In genomic region chr9:114316605-114317230, GRCh38 we compare ENCODE assay signal across 15 cellular contexts. TPM values are rescaled to one million over a fixed set of nuclear protein-coding genes. Genes with fewer than 3 reads are reported as not detected.
DNase-seq lines count a peak whose midpoint lies in the region; ATAC-seq and TF ChIP-seq lines count a peak whose summit lies in the region.
"Had no signal": no experiment of that assay in that cellular context is flagged by ENCODE, and none has a peak within 500 bp of the region (broad histone marks: within the 10 kb centered on the region; RNA-seq: fewer than 3 reads in every experiment).

No MANE protein-coding gene starts in this region.

- H3K27ac Mint-ChIP-seq in neural progenitor cell (peak overlapping the region; percentile 4), GM23338 (no peak overlapping the region)

- no peaks in the 10 kb centered on the region for H3K36me3 ChIP-seq in neural progenitor cell
- H3K36me3 ChIP-seq in GM23338 (ENCODE audit: insufficient read depth): no peaks in the 10 kb centered on the region

- H3K27me3 Mint-ChIP-seq in neural progenitor cell (ENCODE audit: insufficient read depth, low read depth): peaks cover 5% of the 10 kb centered on the region
- H3K27me3 Mint-ChIP-seq in GM23338 (ENCODE audit: insufficient read depth, low read depth, poor library complexity): peaks cover 6% of the 10 kb centered on the region

- H3F3A ChIP-seq in neural progenitor cell (ENCODE audit: low read depth): peaks cover 6% of the 10 kb centered on the region
- H3F3A ChIP-seq in GM23338 (replicated peaks; ENCODE audit: low read depth): no peaks in the 10 kb centered on the region

- peaks cover 8% of the 10 kb centered on the region for H3K4me1 ChIP-seq in neural progenitor cell
- H3K4me1 ChIP-seq in GM23338 (ENCODE audit: insufficient read depth): no peaks in the 10 kb centered on the region

- no peaks in the 10 kb centered on the region for H4K20me1 ChIP-seq in neural progenitor cell (ENCODE audit: low read depth)
- no peaks in the 10 kb centered on the region for H4K20me1 ChIP-seq in GM23338 (replicated peaks; ENCODE audit: insufficient read depth)

- H3K9me3 ChIP-seq in neural progenitor cell (ENCODE audit: low read depth): no peaks in the 10 kb centered on the region

- no peak overlapping the region for H3K4me3 Mint-ChIP-seq in neural progenitor cell
- H3K4me3 Mint-ChIP-seq in GM23338: no peak overlapping the region

- H3K79me2 ChIP-seq in neural progenitor cell (ENCODE audit: low read depth) (no peaks in the 10 kb centered on the region), GM23338 (replicated peaks; ENCODE audit: insufficient read depth) (no peaks in the 10 kb centered on the region)

- H3K9me3 Mint-ChIP-seq in neural progenitor cell (no peaks in the 10 kb centered on the region), GM23338 (no peaks in the 10 kb centered on the region; the same call in 1 of the 3 replicates)

- H3K4me2 ChIP-seq in neural progenitor cell (peak overlapping the region; percentile 40), GM23338 (no peak overlapping the region)
- H3K4me2 ChIP-seq: KMS-11 had no signal

- H3K36me3 Mint-ChIP-seq in neural progenitor cell (no peaks in the 10 kb centered on the region), GM23338 (ENCODE audit: low read depth) (no peaks in the 10 kb centered on the region)

- DNase-seq in DMS 273 (lab: John Stamatoyannopoulos, UW; ENCODE audit: unreplicated experiment) (peak; percentile 94), NCI-H1105 (lab: John Stamatoyannopoulos, UW) (peak; percentile 5), astrocyte of the hippocampus (ENCODE audit: low read depth, low spot score) (peak; percentile 62), neural progenitor cell (ENCODE audit: low spot score) (peak; percentile 68), GM23338 (ENCODE audit: low spot score) (no peak), DMS53 treated with DMSO at 0.1 percent for 48 hours (lab: John Stamatoyannopoulos, UW; ENCODE audit: unreplicated experiment) (no peak)
- DNase-seq: activated CD4-positive, CD25-positive, alpha-beta regulatory T cell; stimulated activated CD4-positive, alpha-beta T cell treated with anti-CD3 and anti-CD28 coated beads, Interleukin-4, amount 100 ng/mL, for 4 hours; stimulated activated naive CD4-positive, alpha-beta T cell; SW 1271 had no signal

- TF ChIP-seq CTCF in neural progenitor cell (IDR thresholded peaks at IDR 0.05) (no peak), GM23338 (conservative IDR thresholded peaks at IDR 0.05; ENCODE audit: low read depth in 2 of 2) (no peak; a peak in 1 of 4 replicates)

- H3K27ac ChIP-seq in neural progenitor cell (no peak overlapping the region), GM23338 (ENCODE audit: low read depth) (no peak overlapping the region)
- H3K27ac ChIP-seq: C4-2B, KMS-11 had no signal

- H3K9ac ChIP-seq in neural progenitor cell: no peak overlapping the region
- H3K9ac ChIP-seq: KMS-11 had no signal

- no peak overlapping the region for H3K4me3 ChIP-seq in neural progenitor cell
- H3K4me3 ChIP-seq in GM23338: no peak overlapping the region

- peaks cover 9% of the 10 kb centered on the region for H3K4me1 Mint-ChIP-seq in neural progenitor cell
- H3K4me1 Mint-ChIP-seq in GM23338: peaks cover 8% of the 10 kb centered on the region

- H3K27me3 ChIP-seq in neural progenitor cell: no peaks in the 10 kb centered on the region
- no peaks in the 10 kb centered on the region for H3K27me3 ChIP-seq in GM23338 (ENCODE audit: insufficient read depth)

- H2AFZ ChIP-seq in neural progenitor cell (replicated peaks) (no peak overlapping the region), GM23338 (no peak overlapping the region)

- ATAC-seq in HG03196 (IDR thresholded peaks at IDR 0.05; ENCODE audit: unreplicated experiment) (no peak), GM23338 (no peak; the same call in 2 of the 3 replicates), HG02642 (IDR thresholded peaks at IDR 0.05; ENCODE audit: poor library complexity, unreplicated experiment) (no peak)

- no peaks in the 10 kb centered on the region for H3K9me2 ChIP-seq in GM23338 (ENCODE audit: insufficient read depth)

TF ChIP-seq in GM23338, 12 proteins besides CTCF, POLR2A, EP300 and RAD21:
- TF ChIP-seq POLR2AphosphoS5 (IDR thresholded peaks at IDR 0.05; ENCODE audit: low read depth): no peak
- TF ChIP-seq REST (IDR thresholded peaks at IDR 0.05; ENCODE audit: unreplicated experiment): no peak
- no peak for TF ChIP-seq EZH2 (IDR thresholded peaks at IDR 0.05; ENCODE audit: low read depth, unreplicated experiment)
- TF ChIP-seq ZNF114 (CRISPR knock-in tag; IDR thresholded peaks at IDR 0.05): no peak
- no peak for TF ChIP-seq CREB1 (CRISPR knock-in tag; IDR thresholded peaks at IDR 0.05; ENCODE audit: low read depth)
- TF ChIP-seq NANOG (IDR thresholded peaks at IDR 0.05; ENCODE audit: borderline replicate concordance): no peak
- no peak for TF ChIP-seq EZH2phosphoT487 (IDR thresholded peaks at IDR 0.05; ENCODE audit: unreplicated experiment)

RNA-seq across cellular contexts. Expression of gene ORM1, which starts 6.2 kb away (rescaled TPM):
- total RNA-seq in neural progenitor cell (ENCODE audit: low replicate concordance): 1.5 TPM in 1 of 2 replicates, not detected in the other
- total RNA-seq in GM23338 (2014; rRNA removed; shearing (Covaris generic)): not detected in 2 replicates
- not detected in 2 replicates for polyA plus RNA-seq in GM23338 (2016; fragmentation: Nextera tagmentation; extraction: Ambion mirVana)
- total RNA-seq: kidney epithelial cell had no signal

RNA-seq across cellular contexts. Expression of gene ORM2, which starts 13.0 kb away (rescaled TPM):
- 0.43 TPM in 1 of 2 replicates, not detected in the other for total RNA-seq in neural progenitor cell (ENCODE audit: low replicate concordance)
- 0.76 TPM in 1 of 2 replicates, not detected in the other for total RNA-seq in GM23338 (2014; rRNA removed; shearing (Covaris generic))
- 0.76 and 0.90 TPM in 2 replicates for polyA plus RNA-seq in GM23338 (2016; fragmentation: Nextera tagmentation; extraction: Ambion mirVana)
- total RNA-seq: kidney epithelial cell had no signal

Comparison
In these comparisons a context has a peak if more than half of its experiments do, and no peak if none do; other contexts are left out.
1. DNase-seq: peak in DMS 273 (single experiment), NCI-H1105 (single experiment), astrocyte of the hippocampus (single experiment) and neural progenitor cell (single experiment); none in GM23338 (single experiment) and DMS53 treated with DMSO at 0.1 percent for 48 hours (single experiment).